8 cellular contexts compared by ENCODE assay signal in genomic region chr21:37267269-37268185, GRCh38. TPM values are rescaled to one million over a fixed set of nuclear protein-coding genes. Genes with fewer than 3 reads are reported as not detected.
DNase-seq lines count a peak whose midpoint lies in the region; ATAC-seq and TF ChIP-seq lines count a peak whose summit lies in the region.

Gene VPS26C, minus strand, starts transcription at chr21:37267334. Its CDS starts 40 bp downstream, at chr21:37267294.

- TF ChIP-seq POLR2A in breast epithelium (IDR thresholded peaks at IDR 0.05), result peak; percentile 42

- intact Hi-C loops in A673 (cut with micrococcal nuclease; ENCODE audit: unreplicated experiment), result loop anchor here (1.0 kb wide), 1 partner anchor 99 kb away; the partner anchor contains the start of gene DYRK1A
- intact Hi-C loops in breast epithelium (cut with DNase I; ENCODE audit: low total_unique reads), result loop anchor here (1.0 kb wide), 1 partner anchor 98 kb away; no protein-coding TSS in a partner anchor

- H3K4me1 ChIP-seq in A673 (ENCODE audit: insufficient read depth, low read length, poor library complexity, severe bottlenecking), result peaks cover 9% of the 10 kb centered on the region
- H3K4me1 ChIP-seq in breast epithelium, result peaks cover 0 to 4% of the 10 kb centered on the region in 2 donors
- H3K4me1 ChIP-seq in skeletal muscle tissue (ENCODE audit: control insufficient read depth in 3 of 3, insufficient read depth in 3 of 3, low read length in 3 of 3), result peaks cover 15 to 23% (median 16%) of the 10 kb centered on the region in 3 donors

- no peak for TF ChIP-seq CTCF in A673 (conservative IDR thresholded peaks at IDR 0.05; ENCODE audit: low read depth, low read length)
- no peak for TF ChIP-seq CTCF in VCaP (conservative IDR thresholded peaks at IDR 0.05)
- TF ChIP-seq CTCF in breast epithelium (IDR thresholded peaks at IDR 0.05), result no peak

- DNase-seq in A673 (ENCODE audit: low spot score) (peak; percentile 100), NCI-H2196 treated with DMSO at 0.1 percent for 48 hours (lab: John Stamatoyannopoulos, UW; ENCODE audit: unreplicated experiment) (peak; percentile 98), breast epithelium (ENCODE audit: low spot score in 2 of 2) (peak; percentile 97 to 98)

- H3K9ac ChIP-seq in skeletal muscle tissue (ENCODE audit: low read depth in 1 of 3, low read length in 3 of 3), result peak within 1 kb of the TSS; percentile 96 to 97 (median 96)

- POLR2A ChIA-PET in A673 (lab: Charles Lee; ENCODE audit: low non-redundant PET), result no interaction called here

- H3K36me3 ChIP-seq in A673 (ENCODE audit: insufficient read depth, low read length, poor library complexity, severe bottlenecking) (no peaks in the 10 kb centered on the region), breast epithelium (no peaks in the 10 kb centered on the region), skeletal muscle tissue (ENCODE audit: control insufficient read depth in 3 of 3, insufficient read depth in 3 of 3, low read length in 3 of 3) (peaks cover 0 to 4% (median 0%) of the 10 kb centered on the region in 3 donors)

- H3K27me3 ChIP-seq in A673 (replicated peaks; ENCODE audit: insufficient read depth, low read depth, low read length, poor library complexity) (no peaks in the 10 kb centered on the region), breast epithelium (no peaks in the 10 kb centered on the region), skeletal muscle tissue (ENCODE audit: control insufficient read depth in 3 of 3, insufficient read depth in 3 of 3, low read length in 3 of 3) (no peaks in the 10 kb centered on the region)

- H3K27ac ChIP-seq in A673 (ENCODE audit: low read depth, low read length, poor library complexity, severe bottlenecking) (peak within 1 kb of the TSS; percentile 98), VCaP (peak within 1 kb of the TSS; percentile 99), breast epithelium (peak within 1 kb of the TSS; percentile 94 to 99), skeletal muscle tissue (ENCODE audit: low read depth, low read length) (peak within 1 kb of the TSS; percentile 99)

- no TSS peak for BruUV-seq in A673 (replicated peaks; lab: Mats Ljungman, UMichigan)

- CTCF ChIA-PET in A673 (lab: Charles Lee), result no interaction called here

- H3K9me3 ChIP-seq in A673 (ENCODE audit: low read depth, low read length, poor library complexity, severe bottlenecking), result no peaks in the 10 kb centered on the region
- H3K9me3 ChIP-seq in breast epithelium, result no peaks in the 10 kb centered on the region
- no peaks in the 10 kb centered on the region for H3K9me3 ChIP-seq in iPS-18c (ENCODE audit: control insufficient read depth, insufficient read depth, low read length)
- H3K9me3 ChIP-seq in skeletal muscle tissue (ENCODE audit: control insufficient read depth in 3 of 3, low read length in 3 of 3), result no peaks in the 10 kb centered on the region

- peak within 1 kb of the TSS; percentile 72 for H3K4me3 ChIP-seq in A673 (ENCODE audit: low read depth, low read length, poor library complexity, severe bottlenecking)
- peak within 1 kb of the TSS; percentile 69 to 95 (median 90) for H3K4me3 ChIP-seq in breast epithelium
- peak within 1 kb of the TSS; percentile 81 for H3K4me3 ChIP-seq in iPS-18c (ENCODE audit: insufficient read depth, low read depth, low read length)
- peak within 1 kb of the TSS; percentile 80 to 86 (median 83) for H3K4me3 ChIP-seq in skeletal muscle tissue (ENCODE audit: low read length in 3 of 3)

- ATAC-seq in GM18870 (IDR thresholded peaks at IDR 0.05; ENCODE audit: unreplicated experiment), result peak; percentile 93
- peak; percentile 90 for ATAC-seq in HG03135 (IDR thresholded peaks at IDR 0.05; ENCODE audit: unreplicated experiment)

RNA-seq across cellular contexts. Expression of gene VPS26C, which starts in this region (rescaled TPM):
- total RNA-seq in A673 (2021) (45.3 and 50.2 TPM in 2 replicates), breast epithelium (10 to 100 TPM; 43.9 to 84.5 (median 60.6) TPM), skeletal muscle tissue (27.7 TPM)

Comparison
In these comparisons a context has a peak if more than half of its experiments do, and no peak if none do; other contexts are left out.
1. Peak in every context shown above with its lines: DNase-seq, ATAC-seq, H3K4me3 ChIP-seq and H3K27ac ChIP-seq.